In genomic region chr22:44497904-44498242, GRCh38 we compare ENCODE assay signal across 8 cellular contexts. TPM values are rescaled to one million over a fixed set of nuclear protein-coding genes. Genes with fewer than 3 reads are reported as not detected.
DNase-seq lines count a peak whose midpoint lies in the region; ATAC-seq and TF ChIP-seq lines count a peak whose summit lies in the region.

Gene RTL6 (minus strand): TSS chr22:44498233. CDS start chr22:44497556, 677 bp downstream.

- H3K4me3 ChIP-seq in astrocyte of the spinal cord (ENCODE audit: low read depth, low read length) (peak within 1 kb of the TSS; percentile 67), kidney epithelial cell (ENCODE audit: low read depth, low read length) (peak within 1 kb of the TSS; percentile 70)

- peak; percentile 23 for ATAC-seq in HG03354 (IDR thresholded peaks at IDR 0.05; ENCODE audit: poor library complexity, severe bottlenecking, unreplicated experiment)

- peaks cover 5% of the 10 kb centered on the region for H3K36me3 ChIP-seq in kidney epithelial cell (ENCODE audit: control insufficient read depth, insufficient read depth, low read length)

- no peaks in the 10 kb centered on the region for H3K27me3 ChIP-seq in kidney epithelial cell (ENCODE audit: control insufficient read depth, insufficient read depth, low read length)

- in situ Hi-C loops in astrocyte of the spinal cord (cut with HindIII; ENCODE audit: low sequenced_read_pairs) = no loop called here

- TF ChIP-seq CTCF in astrocyte of the spinal cord (IDR thresholded peaks at IDR 0.05; ENCODE audit: low read depth, low read length) (no peak), kidney epithelial cell (IDR thresholded peaks at IDR 0.05; ENCODE audit: insufficient read depth, low read length, poor library complexity, severe bottlenecking) (no peak)

- DNase-seq in A172 (ENCODE audit: low spot score) = no peak
- no peak for DNase-seq in astrocyte of the spinal cord (ENCODE audit: low read depth, low spot score)
- DNase-seq in kidney epithelial cell (ENCODE audit: low read depth) = no peak
- peak; percentile 46 for DNase-seq in stromal cell of bone marrow (ENCODE audit: low read depth)
- DNase-seq in D341Med (ENCODE audit: low spot score) = no peak
- no peak for DNase-seq in GM03348 (ENCODE audit: low spot score)
- no peak for DNase-seq in NCI-H748 treated with DMSO at 0.1 percent for 48 hours (lab: John Stamatoyannopoulos, UW)

RNA-seq across cellular contexts. Expression of gene RTL6, which starts in this region (rescaled TPM):
- 15.8 and 16.6 TPM in 2 replicates for total RNA-seq in A172 (2014; rRNA removed; shearing (Covaris generic))
- total RNA-seq in kidney epithelial cell = 41.7 and 49.8 TPM in 2 replicates
